In the genomic region with DNA sequence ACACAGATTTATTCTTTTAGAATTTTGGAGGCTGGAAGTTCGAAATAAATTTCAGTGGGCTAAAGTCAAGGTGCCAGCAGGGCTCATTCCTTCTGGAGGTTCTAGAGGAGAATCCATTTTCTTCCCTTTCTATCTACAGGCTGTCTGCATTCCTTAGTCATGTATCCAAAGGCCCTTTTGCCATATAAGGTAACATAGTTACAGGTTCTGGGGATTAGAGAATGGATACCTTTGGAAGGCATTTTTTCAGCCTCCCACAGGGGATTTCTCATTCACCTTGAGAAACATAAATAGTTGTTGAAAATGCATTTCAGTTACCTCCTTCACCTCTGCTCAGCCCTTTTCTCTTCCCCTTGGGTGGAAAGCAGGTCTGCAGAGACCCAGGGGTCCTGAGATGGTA, we compare ENCODE assay signal across 29 cellular contexts.
DNase-seq lines count a peak whose midpoint lies in the region; ATAC-seq, FAIRE-seq and TF ChIP-seq lines count a peak whose summit lies in the region.
"Had no signal": no experiment of that assay in that cellular context is flagged by ENCODE, and none has a peak within 500 bp of the region (broad histone marks: within the 10 kb centered on the region; RNA-seq: fewer than 3 reads in every experiment).

No MANE protein-coding gene starts in this region.

- no peaks in the 10 kb centered on the region for H3K36me3 Mint-ChIP-seq in MCF 10A (ENCODE audit: insufficient read depth, unreplicated experiment)
- H3K36me3 Mint-ChIP-seq: brain had no signal

- H3K36me3 ChIP-seq in mammary epithelial cell (ENCODE audit: insufficient read depth, low read length) = no peaks in the 10 kb centered on the region
- H3K36me3 ChIP-seq in keratinocyte (ENCODE audit: control insufficient read depth in 2 of 2, extremely low read depth in 1 of 2, insufficient read depth in 2 of 2, low read length in 2 of 2) = no peaks in the 10 kb centered on the region
- H3K36me3 ChIP-seq in heart right ventricle = no peaks in the 10 kb centered on the region
- H3K36me3 ChIP-seq: sigmoid colon, tibial nerve had no signal

- H3K4me2 ChIP-seq in mammary epithelial cell (ENCODE audit: insufficient read depth, low read depth, low read length) (no peak overlapping the region), keratinocyte (ENCODE audit: control insufficient read depth, extremely low read depth, insufficient read depth, low read depth, low read length) (no peak overlapping the region)

- H3K27me3 Mint-ChIP-seq in MCF 10A (ENCODE audit: insufficient read depth, unreplicated experiment) = no peaks in the 10 kb centered on the region
- H3K27me3 Mint-ChIP-seq: activated CD4-positive, alpha-beta T cell treated with anti-CD3 and anti-CD28 coated beads, Interleukin-2, amount 10 ng/mL, durations not matched to agents 24 days and 14 days; activated naive CD8-positive, alpha-beta T cell treated with anti-CD3 and anti-CD28 coated beads, Interleukin-2, amount 50 U/mL, for 24 hours; brain had no signal

- H3K79me2 ChIP-seq in mammary epithelial cell (ENCODE audit: insufficient read depth, low read length) (no peaks in the 10 kb centered on the region), keratinocyte (ENCODE audit: control insufficient read depth, insufficient read depth, low read length) (no peaks in the 10 kb centered on the region)

- H2AFZ ChIP-seq in mammary epithelial cell (ENCODE audit: low read depth, low read length) (no peak overlapping the region), keratinocyte (ENCODE audit: control insufficient read depth, low read length) (no peak overlapping the region)

- DNase-seq in MCF 10A (ENCODE audit: unreplicated experiment) = no peak
- DNase-seq in mammary epithelial cell = no peak
- peak; percentile 19 for DNase-seq in astrocyte of the hippocampus (ENCODE audit: low read depth, low spot score)
- DNase-seq in keratinocyte (ENCODE audit: low read depth, low spot score) = no peak
- no peak for DNase-seq in heart right ventricle
- DNase-seq in stimulated activated CD4-positive, alpha-beta T cell treated with anti-CD3 and anti-CD28 coated beads, Interleukin-4, amount 100 ng/mL, for 4 hours = no peak
- no peak for DNase-seq in NK-92 treated with Interleukin-12 subunit alpha and Interleukin-12 subunit beta, amount 100 ng/mL, for 24 hours (lab: John Stamatoyannopoulos, UW)
- DNase-seq: activated CD4-positive, alpha-beta T cell treated with anti-CD3 and anti-CD28 coated beads, Interleukin-2, amount 10 ng/mL, durations not matched to agents 24 days and 14 days; activated effector memory CD4-positive, alpha-beta T cell treated with Interleukin-2 at 50 U/mL for 16 hours; activated naive CD8-positive, alpha-beta T cell treated with anti-CD3 and anti-CD28 coated beads, Interleukin-2, amount 50 U/mL, for 24 hours; CD8-positive, alpha-beta memory T cell; DMS53; GF-D8; GOT3; kidney; NCI-H1048; NCI-H187; NCI-H526 treated with DMSO at 0.1 percent for 48 hours; posterior cingulate gyrus; RPMI8226; sigmoid colon; stimulated activated CD4-positive, alpha-beta T cell treated with anti-CD3 and anti-CD28 coated beads, Interleukin-15, amount 100 ng/mL, for 24 hours had no signal

- H3K4me1 ChIP-seq in mammary epithelial cell (ENCODE audit: insufficient read depth, low read length) (peaks cover 24% of the 10 kb centered on the region), keratinocyte (ENCODE audit: control insufficient read depth, extremely low read depth, insufficient read depth, low read length) (peaks cover 22% of the 10 kb centered on the region), heart right ventricle (peaks cover 0 to 3% (median 0%) of the 10 kb centered on the region in 9 donors)
- H3K4me1 ChIP-seq: sigmoid colon had no signal

- H3K9ac ChIP-seq in mammary epithelial cell (ENCODE audit: insufficient read depth, low read length) (no peak overlapping the region), keratinocyte (ENCODE audit: control insufficient read depth, extremely low read depth, insufficient read depth, low read length) (no peak overlapping the region)

- no peaks in the 10 kb centered on the region for H3K9me1 ChIP-seq in keratinocyte (ENCODE audit: control insufficient read depth, extremely low read depth, insufficient read depth, low read length)

- H4K20me1 ChIP-seq in mammary epithelial cell (ENCODE audit: insufficient read depth, low read length) = no peaks in the 10 kb centered on the region
- H4K20me1 ChIP-seq in keratinocyte (ENCODE audit: control insufficient read depth, extremely low read depth, insufficient read depth, low read length) = no peaks in the 10 kb centered on the region

- no peak overlapping the region for H3K27ac ChIP-seq in mammary epithelial cell (ENCODE audit: insufficient read depth, low read depth, low read length)
- H3K27ac ChIP-seq in keratinocyte (ENCODE audit: control insufficient read depth, insufficient read depth, low read length) = no peak overlapping the region
- no peak overlapping the region for H3K27ac ChIP-seq in heart right ventricle
- H3K27ac ChIP-seq: sigmoid colon had no signal

- no TSS peak for BruUV-seq in MCF 10A (replicated peaks; lab: Mats Ljungman, UMichigan)
- no TSS peak for BruUV-seq in mammary epithelial cell (replicated peaks; lab: Mats Ljungman, UMichigan)

- peak; percentile 41 for FAIRE-seq in keratinocyte (lab: Jason Lieb, UNC)
- FAIRE-seq: HTR-8/SVneo, kidney had no signal

- dilution Hi-C loops in mammary epithelial cell (cut with HindIII; ENCODE audit: low sequenced_read_pairs) (no loop called here), keratinocyte (cut with MboI; ENCODE audit: extremely low pct_ligation_motif_present, low sequenced_read_pairs) (no loop called here)

- H3K27ac Mint-ChIP-seq in MCF 10A (ENCODE audit: low read depth, unreplicated experiment) = peak overlapping the region; percentile 84
- H3K27ac Mint-ChIP-seq: activated CD4-positive, alpha-beta T cell treated with anti-CD3 and anti-CD28 coated beads, Interleukin-2, amount 10 ng/mL, durations not matched to agents 24 days and 14 days; activated naive CD8-positive, alpha-beta T cell treated with anti-CD3 and anti-CD28 coated beads, Interleukin-2, amount 50 U/mL, for 24 hours; brain; CD8-positive, alpha-beta memory T cell; T-helper 2 cell treated with Interferon-gamma antibody and Interleukin-4, amounts not matched to agents 5 μg/mL and 100 μg/mL, for 36 hours had no signal

- no peak for TF ChIP-seq CTCF in MCF 10A (IDR thresholded peaks at IDR 0.05; ENCODE audit: unreplicated experiment)
- no peak for TF ChIP-seq CTCF in mammary epithelial cell (conservative IDR thresholded peaks at IDR 0.05 in 1 of 2, IDR thresholded peaks at IDR 0.05 in 1 of 2; ENCODE audit: extremely low read depth in 1 of 2, insufficient read depth in 1 of 2, low read depth in 1 of 2, low read length in 2 of 2)
- TF ChIP-seq CTCF in keratinocyte (optimal IDR thresholded peaks at IDR 0.05 in 1 of 3, IDR thresholded peaks at IDR 0.05 in 1 of 3, conservative IDR thresholded peaks at IDR 0.05 in 1 of 3; ENCODE audit: extremely low read depth in 1 of 3, insufficient read depth in 2 of 3, low read length in 3 of 3) = no peak
- TF ChIP-seq CTCF in heart right ventricle (IDR thresholded peaks at IDR 0.05) = no peak

- peaks cover 19% of the 10 kb centered on the region for H3K4me1 Mint-ChIP-seq in MCF 10A (ENCODE audit: insufficient read depth, unreplicated experiment)
- H3K4me1 Mint-ChIP-seq: activated naive CD8-positive, alpha-beta T cell treated with anti-CD3 and anti-CD28 coated beads, Interleukin-2, amount 50 U/mL, for 24 hours; brain; CD8-positive, alpha-beta memory T cell had no signal

- peaks cover 14% of the 10 kb centered on the region for H3K9me3 Mint-ChIP-seq in MCF 10A (ENCODE audit: unreplicated experiment)
- H3K9me3 Mint-ChIP-seq: activated naive CD8-positive, alpha-beta T cell treated with anti-CD3 and anti-CD28 coated beads, Interleukin-2, amount 50 U/mL, for 24 hours; brain; CD8-positive, alpha-beta memory T cell had no signal

- in situ Hi-C loops in mammary epithelial cell (cut with MboI; ENCODE audit: low sequenced_read_pairs in 2 of 2) = no loop called here

- H3K9me3 ChIP-seq in mammary epithelial cell (replicated peaks; ENCODE audit: insufficient read depth, low read length) (no peaks in the 10 kb centered on the region), keratinocyte (ENCODE audit: control insufficient read depth, low read depth, low read length) (no peaks in the 10 kb centered on the region), heart right ventricle (no peaks in the 10 kb centered on the region)
- H3K9me3 ChIP-seq: sigmoid colon, tibial nerve had no signal

- H3K4me3 ChIP-seq in mammary epithelial cell (replicated peaks in 1 of 3; ENCODE audit: insufficient read depth in 1 of 3, low read depth in 2 of 3, low read length in 3 of 3) (no peak overlapping the region), keratinocyte (ENCODE audit: control insufficient read depth in 2 of 3, extremely low read depth in 1 of 3, insufficient read depth in 2 of 3, low read depth in 1 of 3, low read length in 3 of 3) (no peak overlapping the region), heart right ventricle (no peak overlapping the region)
- H3K4me3 ChIP-seq: lung, sigmoid colon, tibial nerve had no signal

- no peak overlapping the region for H3K4me3 Mint-ChIP-seq in MCF 10A (ENCODE audit: unreplicated experiment)
- H3K4me3 Mint-ChIP-seq: activated CD4-positive, alpha-beta T cell treated with anti-CD3 and anti-CD28 coated beads, Interleukin-2, amount 10 ng/mL, durations not matched to agents 24 days and 14 days; activated naive CD8-positive, alpha-beta T cell treated with anti-CD3 and anti-CD28 coated beads, Interleukin-2, amount 50 U/mL, for 24 hours; brain; T-helper 2 cell treated with Interferon-gamma antibody and Interleukin-4, amounts not matched to agents 5 μg/mL and 100 μg/mL, for 36 hours had no signal

- WGBS in mammary epithelial cell (ENCODE audit: low coverage, missing lambda C conversion rate) = 100% methylated on average over 1 of the region's 1 CpG
- 98 to 100% methylated on average over 1 of the region's 1 CpG for WGBS in heart right ventricle, 2 donors

- intact Hi-C loops in MCF 10A (cut with micrococcal nuclease) (no loop called here), mammary epithelial cell (cut with micrococcal nuclease) (no loop called here), heart right ventricle (cut with DNase I) (no loop called here)

- ATAC-seq in heart right ventricle = no peak
- ATAC-seq in HG03196 (IDR thresholded peaks at IDR 0.05; ENCODE audit: unreplicated experiment) = no peak
- ATAC-seq: activated naive CD8-positive, alpha-beta T cell treated with anti-CD3 and anti-CD28 coated beads, Interleukin-2, amount 50 U/mL, for 24 hours; SK-N-SH treated with all-trans-retinoic acid at 6 μM for 48 hours had no signal

- CTCF ChIA-PET in MCF 10A (lab: Yijun Ruan, JAX) = interaction anchor here (0.6 to 0.7 kb wide), 2 partner anchors 71 to 745 kb away, joined by 3 to 4 read pairs; no protein-coding TSS in a partner anchor
- CTCF ChIA-PET in mammary epithelial cell (lab: Charles Lee; ENCODE audit: low non-redundant PET) = no interaction called here

- POLR2A ChIA-PET in MCF 10A (lab: Yijun Ruan, JAX) = interaction anchor here (1.2 to 3.0 kb wide), 5 partner anchors 10 to 182 kb away, joined by 3 to 17 read pairs (median 5); no protein-coding TSS in a partner anchor

- no peaks in the 10 kb centered on the region for H3K27me3 ChIP-seq in mammary epithelial cell (ENCODE audit: insufficient read depth, low read length)
- no peaks in the 10 kb centered on the region for H3K27me3 ChIP-seq in keratinocyte (ENCODE audit: control insufficient read depth, extremely low read depth, insufficient read depth, low read length)
- no peaks in the 10 kb centered on the region for H3K27me3 ChIP-seq in heart right ventricle
- H3K27me3 ChIP-seq: sigmoid colon, tibial nerve had no signal
